ENCODE assay signal across 19 cellular contexts in the genomic region with DNA sequence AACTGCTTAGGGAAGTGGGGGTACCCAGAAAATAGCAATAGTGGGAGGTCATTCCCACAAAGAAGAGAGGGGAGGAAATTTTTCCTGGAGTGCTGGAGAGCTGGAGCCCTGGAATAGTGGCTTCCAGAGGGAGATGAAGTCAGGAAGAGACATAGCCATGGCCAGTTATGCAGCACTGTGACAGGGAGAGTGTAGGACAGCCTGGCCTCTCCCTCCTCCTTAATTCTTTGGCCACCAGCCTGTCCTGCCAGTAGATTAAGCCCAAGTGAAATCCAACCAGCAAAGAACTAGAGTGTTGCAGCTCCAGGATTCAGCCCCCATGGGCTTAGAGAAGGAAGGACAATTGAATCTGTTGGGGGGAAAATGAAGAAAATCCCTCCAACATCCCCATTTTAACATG.
"Had no signal": no experiment of that assay in that cellular context is flagged by ENCODE, and none has a peak within 500 bp of the region (broad histone marks: within the 10 kb centered on the region; RNA-seq: fewer than 3 reads in every experiment).

No MANE protein-coding gene starts in this region.

- H3K9me3 Mint-ChIP-seq: endodermal cell, neural crest cell had no signal

- H3K27me3 Mint-ChIP-seq: naive thymus-derived CD8-positive, alpha-beta T cell had no signal

- DNase-seq: effector CD4-positive, alpha-beta T cell; endodermal cell; erythroblast; foreskin melanocyte; head of caudate nucleus; hypothalamus; islet precursor cell; left lung; mucosa of descending colon; naive thymus-derived CD8-positive, alpha-beta T cell; right cardiac atrium; small intestine; stimulated activated CD4-positive, alpha-beta T cell treated with anti-CD3 and anti-CD28 coated beads, Interleukin-12 subunit alpha, Interleukin-12 subunit beta, amount 100 ng/mL, for 4 hours; stimulated activated naive CD4-positive, alpha-beta T cell treated with Interleukin-2 at 50 U/mL for 16 hours; upper lobe of left lung; uterus had no signal

- H3K4me3 ChIP-seq: coronary artery, left lung, lung, mucosa of descending colon, upper lobe of left lung, uterus had no signal

- ATAC-seq: left lung; mucosa of descending colon; naive thymus-derived CD8-positive, alpha-beta T cell had no signal

- H3K4me1 Mint-ChIP-seq: naive thymus-derived CD8-positive, alpha-beta T cell; neural crest cell had no signal

- H3K4me3 Mint-ChIP-seq: endodermal cell; naive thymus-derived CD8-positive, alpha-beta T cell; neural crest cell had no signal

- H3K27ac ChIP-seq: coronary artery, left lung, upper lobe of left lung, uterus had no signal

- H3K36me3 Mint-ChIP-seq: naive thymus-derived CD8-positive, alpha-beta T cell had no signal

- H3K36me3 ChIP-seq: left lung, upper lobe of left lung, uterus had no signal

- H3K9me3 ChIP-seq: left lung, mucosa of descending colon, upper lobe of left lung, uterus had no signal

- H3K27ac Mint-ChIP-seq: endodermal cell; naive thymus-derived CD8-positive, alpha-beta T cell had no signal
